In genomic region chr3:124333931-124334640, GRCh38 we compare ENCODE assay signal across 1 cellular context.
TF ChIP-seq lines count a peak whose summit lies in the region.

No MANE protein-coding gene starts in this region.

TF ChIP-seq in IMR-90, 13 proteins besides CTCF, POLR2A, EP300 and RAD21 (continued from another document):
- no peak for TF ChIP-seq USF2 (IDR thresholded peaks at IDR 0.05; ENCODE audit: low read depth, low read length)
- TF ChIP-seq CEBPB (IDR thresholded peaks at IDR 0.05; ENCODE audit: low read depth, low read length): no peak
- TF ChIP-seq ELK1 (IDR thresholded peaks at IDR 0.05; ENCODE audit: borderline replicate concordance, low read depth, low read length): no peak
- no peak for TF ChIP-seq MXI1 (IDR thresholded peaks at IDR 0.05; ENCODE audit: borderline replicate concordance, low read depth, low read length)
- no peak for TF ChIP-seq FOS (IDR thresholded peaks at IDR 0.05; ENCODE audit: low read depth, low read length)
